Comparison of ENCODE assay signal across 31 cellular contexts in the genomic region with DNA sequence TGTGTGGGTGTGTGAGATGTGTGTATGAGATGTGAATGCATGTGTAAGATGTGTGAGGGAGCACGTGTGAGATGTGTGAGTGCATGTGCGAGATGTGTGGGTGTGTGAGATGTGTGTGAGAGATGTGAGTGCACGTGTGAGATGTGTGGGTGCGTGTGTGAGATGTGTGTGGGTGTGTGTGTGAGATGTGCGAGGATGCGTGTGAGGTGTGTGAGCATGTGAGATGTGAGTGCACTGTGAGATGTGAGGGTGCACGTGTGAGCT.
"Had no signal": no experiment of that assay in that cellular context is flagged by ENCODE, and none has a peak within 500 bp of the region (broad histone marks: within the 10 kb centered on the region; RNA-seq: fewer than 3 reads in every experiment).

No MANE protein-coding gene starts in this region.

- H3K27me3 ChIP-seq: brain microvascular endothelial cell, ovary, stomach, suprapubic skin, tibial artery had no signal

- H3K36me3 ChIP-seq: brain microvascular endothelial cell, lower lobe of right lung, ovary, prostate gland, stomach, suprapubic skin, tibial artery had no signal

- FAIRE-seq: astrocyte, endothelial cell of umbilical vein, kidney, TTC549 had no signal

- H3K9me3 ChIP-seq: lower lobe of right lung, mucosa of descending colon, ovary, prostate gland, stomach, suprapubic skin, tibial artery had no signal

- H3K4me3 ChIP-seq: lower lobe of right lung, mucosa of descending colon, ovary, prostate gland, smooth muscle cell, stomach, suprapubic skin, tibial artery had no signal

- ATAC-seq: activated CD8-positive, alpha-beta T cell treated with anti-CD3 and anti-CD28 coated beads for 36 hours; activated T-cell treated with anti-CD3 and anti-CD28 coated beads, Interleukin-2, amount 50 U/mL, for 4 hours; activated T-helper 17 cell treated with anti-CD3 and anti-CD28 coated beads, Interleukin-2, amount 50 U/mL, for 72 hours; effector memory CD8-positive, alpha-beta T cell; lower lobe of right lung; mucosa of descending colon; stimulated activated naive B cell treated with anti-CD40 and anti-IgM and Interleukin-4, amounts not matched to agents 10 μg/mL and 1 μg/mL and 100 μg/mL, for 72 hours had no signal

- H3K4me2 ChIP-seq: smooth muscle cell had no signal

- H3K27ac ChIP-seq: brain microvascular endothelial cell, lower lobe of right lung, ovary, prostate gland, suprapubic skin had no signal

- DNase-seq: activated CD4-positive, alpha-beta T cell treated with anti-CD3 and anti-CD28 coated beads, Interleukin-2, amount 10 ng/mL, durations not matched to agents 24 days and 14 days; activated CD4-positive, CD25-positive, alpha-beta regulatory T cell treated with anti-CD3 and anti-CD28 coated beads, Interleukin-2, amount 50 U/mL, for 72 hours; activated CD8-positive, alpha-beta T cell treated with anti-CD3 and anti-CD28 coated beads for 36 hours; activated gamma-delta T cell treated with Interleukin-2 at 50 U/mL for 16 hours; activated naive CD4-positive, alpha-beta T cell treated with anti-CD3 and anti-CD28 coated beads, Interleukin-2, amount 50 U/mL, for 16 hours; activated T-cell treated with anti-CD3 and anti-CD28 coated beads, Interleukin-2, amount 50 U/mL, for 4 hours; amniotic stem cell; brain microvascular endothelial cell; cortex of kidney; effector memory CD8-positive, alpha-beta T cell; foreskin fibroblast; hippocampal formation; immature natural killer cell; mesendoderm; retina; stimulated activated CD4-positive, alpha-beta T cell treated with anti-CD3 and anti-CD28 coated beads, Interleukin-15, amount 100 ng/mL, for 24 hours; stimulated activated naive B cell treated with anti-CD40 and anti-IgM and Interleukin-4, amounts not matched to agents 10 μg/mL and 1 μg/mL and 100 μg/mL, for 72 hours; stomach; T-helper 9 cell had no signal
